ENCODE assay signal across 9 cellular contexts in genomic region chr4:158020175-158020574, GRCh38.
DNase-seq lines count a peak whose midpoint lies in the region; ATAC-seq and TF ChIP-seq lines count a peak whose summit lies in the region.
"Had no signal": no experiment of that assay in that cellular context is flagged by ENCODE, and none has a peak within 500 bp of the region (broad histone marks: within the 10 kb centered on the region; RNA-seq: fewer than 3 reads in every experiment).

No MANE protein-coding gene starts in this region.

- H3K9ac ChIP-seq in endodermal cell (ENCODE audit: extremely low read depth, low read length, poor library complexity, severe bottlenecking): no peak overlapping the region

- H3K4me3 ChIP-seq in A673 (ENCODE audit: low read depth, low read length, poor library complexity, severe bottlenecking) (no peak overlapping the region), MG63 (no peak overlapping the region), endodermal cell (ENCODE audit: low read length) (no peak overlapping the region)
- no peak overlapping the region for H3K4me3 ChIP-seq in CD8-positive, alpha-beta memory T cell (ENCODE audit: low read length)

- intact Hi-C loops in A673 (cut with micrococcal nuclease; ENCODE audit: unreplicated experiment): no loop called here

- H3K27ac ChIP-seq in A673 (ENCODE audit: low read depth, low read length, poor library complexity, severe bottlenecking) (no peak overlapping the region), endodermal cell (ENCODE audit: low read depth, low read length) (peak overlapping the region; percentile 89)
- no peak overlapping the region for H3K27ac ChIP-seq in CD8-positive, alpha-beta memory T cell (ENCODE audit: low read depth, low read length)

- peak overlapping the region; percentile 46 for H3K27ac Mint-ChIP-seq in endodermal cell
- H3K27ac Mint-ChIP-seq in mesothelial cell of epicardium: peak overlapping the region; percentile 87
- H3K27ac Mint-ChIP-seq in CD8-positive, alpha-beta memory T cell: no peak overlapping the region
- no peak overlapping the region for H3K27ac Mint-ChIP-seq in stimulated activated naive CD8-positive, alpha-beta T cell treated with anti-CD3 and anti-CD28 coated beads, Interleukin-15, amount 100 ng/mL, for 72 hours
- H3K27ac Mint-ChIP-seq: CD4-positive, CD25-positive, alpha-beta regulatory T cell had no signal

- H3K4me3 Mint-ChIP-seq in endodermal cell (no peak overlapping the region), mesothelial cell of epicardium (no peak overlapping the region)
- no peak overlapping the region for H3K4me3 Mint-ChIP-seq in CD8-positive, alpha-beta memory T cell
- no peak overlapping the region for H3K4me3 Mint-ChIP-seq in stimulated activated naive CD8-positive, alpha-beta T cell treated with anti-CD3 and anti-CD28 coated beads, Interleukin-15, amount 100 ng/mL, for 72 hours
- H3K4me3 Mint-ChIP-seq: CD4-positive, CD25-positive, alpha-beta regulatory T cell had no signal

- CTCF ChIA-PET in A673 (lab: Charles Lee): no interaction called here
- CTCF ChIA-PET in CD8-positive, alpha-beta memory T cell (lab: Charles Lee): no interaction called here

- H3K36me3 Mint-ChIP-seq in endodermal cell (ENCODE audit: low read depth): no peaks in the 10 kb centered on the region
- H3K36me3 Mint-ChIP-seq in mesothelial cell of epicardium: no peaks in the 10 kb centered on the region
- H3K36me3 Mint-ChIP-seq in CD8-positive, alpha-beta memory T cell: no peaks in the 10 kb centered on the region
- H3K36me3 Mint-ChIP-seq: CD4-positive, CD25-positive, alpha-beta regulatory T cell had no signal

- BruUV-seq in A673 (replicated peaks; lab: Mats Ljungman, UMichigan): no TSS peak

- H3K4me1 Mint-ChIP-seq in endodermal cell (peaks cover 16% of the 10 kb centered on the region), mesothelial cell of epicardium (peaks cover 43% of the 10 kb centered on the region)
- H3K4me1 Mint-ChIP-seq in CD8-positive, alpha-beta memory T cell: no peaks in the 10 kb centered on the region
- H3K4me1 Mint-ChIP-seq in stimulated activated naive CD8-positive, alpha-beta T cell treated with anti-CD3 and anti-CD28 coated beads, Interleukin-15, amount 100 ng/mL, for 72 hours: no peaks in the 10 kb centered on the region
- H3K4me1 Mint-ChIP-seq: CD4-positive, CD25-positive, alpha-beta regulatory T cell had no signal

- ATAC-seq in stimulated activated naive CD8-positive, alpha-beta T cell treated with anti-CD3 and anti-CD28 coated beads, Interleukin-15, amount 100 ng/mL, for 72 hours: no peak
- ATAC-seq in HG03442 (IDR thresholded peaks at IDR 0.05; ENCODE audit: unreplicated experiment): no peak

- no peaks in the 10 kb centered on the region for H3K9me3 ChIP-seq in A673 (ENCODE audit: low read depth, low read length, poor library complexity, severe bottlenecking)
- 0 out of 2 replicates have a peak, but pooled peaks cover 5% of the 10 kb centered on the region for H3K9me3 ChIP-seq in MG63
- H3K9me3 ChIP-seq in endodermal cell (ENCODE audit: control insufficient read depth, low read length): no peaks in the 10 kb centered on the region
- no peaks in the 10 kb centered on the region for H3K9me3 ChIP-seq in CD8-positive, alpha-beta memory T cell (ENCODE audit: low read length)

- H3K36me3 ChIP-seq in A673 (ENCODE audit: insufficient read depth, low read length, poor library complexity, severe bottlenecking) (no peaks in the 10 kb centered on the region), MG63 (no peaks in the 10 kb centered on the region), endodermal cell (ENCODE audit: control insufficient read depth, insufficient read depth, low read length) (no peaks in the 10 kb centered on the region)
- H3K36me3 ChIP-seq in CD8-positive, alpha-beta memory T cell (ENCODE audit: insufficient read depth, low read length): no peaks in the 10 kb centered on the region

- H3K9me3 Mint-ChIP-seq in endodermal cell (no peaks in the 10 kb centered on the region), mesothelial cell of epicardium (peaks cover 4% of the 10 kb centered on the region)
- peaks cover 0 to 2% (median 0%) of the 10 kb centered on the region in 5 donors for H3K9me3 Mint-ChIP-seq in CD8-positive, alpha-beta memory T cell
- no peaks in the 10 kb centered on the region for H3K9me3 Mint-ChIP-seq in stimulated activated naive CD8-positive, alpha-beta T cell treated with anti-CD3 and anti-CD28 coated beads, Interleukin-15, amount 100 ng/mL, for 72 hours

- H3K4me1 ChIP-seq in A673 (ENCODE audit: insufficient read depth, low read length, poor library complexity, severe bottlenecking): peaks cover 15% of the 10 kb centered on the region
- peaks cover 5% of the 10 kb centered on the region for H3K4me1 ChIP-seq in endodermal cell (ENCODE audit: control insufficient read depth, insufficient read depth, low read length)
- H3K4me1 ChIP-seq in CD8-positive, alpha-beta memory T cell (ENCODE audit: insufficient read depth, low read length): no peaks in the 10 kb centered on the region

- no peaks in the 10 kb centered on the region for H3K27me3 Mint-ChIP-seq in endodermal cell (ENCODE audit: insufficient read depth)
- H3K27me3 Mint-ChIP-seq in mesothelial cell of epicardium (ENCODE audit: low read depth): peaks cover 5% of the 10 kb centered on the region
- H3K27me3 Mint-ChIP-seq in CD8-positive, alpha-beta memory T cell: no peaks in the 10 kb centered on the region
- H3K27me3 Mint-ChIP-seq in stimulated activated naive CD8-positive, alpha-beta T cell treated with anti-CD3 and anti-CD28 coated beads, Interleukin-15, amount 100 ng/mL, for 72 hours: no peaks in the 10 kb centered on the region

- H3K27me3 ChIP-seq in A673 (replicated peaks; ENCODE audit: insufficient read depth, low read depth, low read length, poor library complexity): no peaks in the 10 kb centered on the region
- H3K27me3 ChIP-seq in MG63: no peaks in the 10 kb centered on the region
- no peaks in the 10 kb centered on the region for H3K27me3 ChIP-seq in endodermal cell (ENCODE audit: control insufficient read depth, insufficient read depth, low read length, poor library complexity, severe bottlenecking)
- no peaks in the 10 kb centered on the region for H3K27me3 ChIP-seq in CD8-positive, alpha-beta memory T cell (ENCODE audit: insufficient read depth, low read length, poor library complexity, severe bottlenecking)

- TF ChIP-seq CTCF in A673 (conservative IDR thresholded peaks at IDR 0.05; ENCODE audit: low read depth, low read length) (no peak), endodermal cell (conservative IDR thresholded peaks at IDR 0.05) (no peak), mesothelial cell of epicardium (IDR thresholded peaks at IDR 0.05; ENCODE audit: unreplicated experiment) (no peak)

- POLR2A ChIA-PET in A673 (lab: Charles Lee; ENCODE audit: low non-redundant PET): no interaction called here
- POLR2A ChIA-PET in CD8-positive, alpha-beta memory T cell (lab: Charles Lee): no interaction called here

- DNase-seq in A673 (ENCODE audit: low spot score) (peak; percentile 85), MG63 (peak; percentile 87), endodermal cell (no peak), mesothelial cell of epicardium (ENCODE audit: low spot score in 2 of 2, unreplicated experiment in 2 of 2) (no peak), ecto neural progenitor cell (ENCODE audit: low spot score) (no peak)
- DNase-seq in CD8-positive, alpha-beta memory T cell: no peak
- DNase-seq in stimulated activated naive CD8-positive, alpha-beta T cell treated with anti-CD3 and anti-CD28 coated beads, Interleukin-15, amount 100 ng/mL, for 72 hours: no peak
- DNase-seq: CD4-positive, CD25-positive, alpha-beta regulatory T cell had no signal

Comparison
In these comparisons a context has a peak if more than half of its experiments do, and no peak if none do; other contexts are left out.
1. DNase-seq: peak in A673 (single experiment) and MG63 (single experiment); none in endodermal cell (single experiment), mesothelial cell of epicardium (0 of 2), CD8-positive, alpha-beta memory T cell (0 of 5), stimulated activated naive CD8-positive, alpha-beta T cell treated with anti-CD3 and anti-CD28 coated beads, Interleukin-15, amount 100 ng/mL, for 72 hours (0 of 2) and ecto neural progenitor cell (single experiment).
2. H3K27ac Mint-ChIP-seq: peak in endodermal cell (single experiment) and mesothelial cell of epicardium (single experiment); none in CD8-positive, alpha-beta memory T cell (0 of 8) and stimulated activated naive CD8-positive, alpha-beta T cell treated with anti-CD3 and anti-CD28 coated beads, Interleukin-15, amount 100 ng/mL, for 72 hours (0 of 2).